Comparison of ENCODE assay signal across 9 cellular contexts in the genomic region with DNA sequence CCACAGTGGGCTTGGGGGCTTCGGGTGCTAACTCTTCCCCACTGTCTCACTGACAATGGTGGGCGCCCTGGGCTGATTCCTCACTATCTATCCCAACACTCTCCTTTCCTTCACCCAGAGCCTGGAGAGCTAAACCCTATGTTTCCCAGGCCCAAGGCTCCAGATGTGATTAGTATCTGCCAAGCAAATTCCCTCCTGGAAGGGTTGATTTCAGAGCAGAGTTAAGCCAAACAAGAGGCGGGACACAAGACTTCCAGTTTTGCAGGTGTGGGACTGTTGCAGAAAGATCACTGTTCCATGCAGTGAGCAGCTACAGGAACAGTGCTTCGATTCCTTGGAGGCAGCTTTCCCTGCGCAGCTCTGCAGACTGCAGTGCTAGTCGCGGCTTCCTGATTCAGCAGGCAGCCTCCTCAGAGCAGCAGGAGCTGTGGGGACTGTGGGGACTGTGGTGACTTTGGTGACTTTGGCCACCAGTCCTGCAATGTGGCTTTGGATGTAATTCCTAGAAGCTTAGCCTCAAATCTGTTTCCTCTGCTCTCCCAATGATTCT.
DNase-seq lines count a peak whose midpoint lies in the region; ATAC-seq and TF ChIP-seq lines count a peak whose summit lies in the region.
"Had no signal": no experiment of that assay in that cellular context is flagged by ENCODE, and none has a peak within 500 bp of the region (broad histone marks: within the 10 kb centered on the region; RNA-seq: fewer than 3 reads in every experiment).

No MANE protein-coding gene starts in this region.

- TF ChIP-seq POLR2A in sigmoid colon (IDR thresholded peaks at IDR 0.05), result no peak

- 34 to 58% methylated on average over 7 of the region's 7 CpGs for WGBS in sigmoid colon, 2 donors

- H3K27ac Mint-ChIP-seq in brain (peak overlapping the region in 3 of 5 experiments; percentile 36 to 85 (median 47)), glutamatergic neuron (ENCODE audit: unreplicated experiment) (no peak overlapping the region)

- H3K4me1 Mint-ChIP-seq in brain, result peaks cover 52% of the 10 kb centered on the region
- peaks cover 38% of the 10 kb centered on the region for H3K4me1 Mint-ChIP-seq in glutamatergic neuron (ENCODE audit: low read depth, unreplicated experiment)

- H3K27ac ChIP-seq in sigmoid colon, result peak overlapping the region; percentile 42 to 81 (median 69)

- no peak for ATAC-seq in GM21717 (IDR thresholded peaks at IDR 0.05; ENCODE audit: unreplicated experiment)

- H3K27me3 ChIP-seq in sigmoid colon, result no peaks in the 10 kb centered on the region

- H3K9me3 ChIP-seq in sigmoid colon, result peaks cover 0 to 4% (median 0%) of the 10 kb centered on the region in 4 donors

- H3K27me3 Mint-ChIP-seq in brain (peaks cover 9% of the 10 kb centered on the region), glutamatergic neuron (ENCODE audit: unreplicated experiment) (peaks cover 5% of the 10 kb centered on the region)

- TF ChIP-seq EP300 in sigmoid colon (IDR thresholded peaks at IDR 0.05), result no peak

- no peak overlapping the region for H3K4me3 ChIP-seq in sigmoid colon

- peaks cover 0 to 46% (median 43%) of the 10 kb centered on the region in 4 donors for H3K4me1 ChIP-seq in sigmoid colon

- DNase-seq in ELF-1 (ENCODE audit: low read depth, low spot score) (peak; percentile 19), kidney tubule cell (ENCODE audit: low spot score) (peak; percentile 67), sigmoid colon (no peak), glutamatergic neuron (no peak), NCI-H2171 treated with DMSO at 0.1 percent for 48 hours (lab: John Stamatoyannopoulos, UW) (no peak), cortex of kidney (lab: John Stamatoyannopoulos, UW) (no peak)
- DNase-seq: effector CD4-positive, alpha-beta T cell had no signal

- H3K9me3 Mint-ChIP-seq in brain (peaks cover under 1 to 16% (median 4%) of the 10 kb centered on the region in 5 experiments), glutamatergic neuron (ENCODE audit: unreplicated experiment) (peaks cover 2% of the 10 kb centered on the region)

- H3K36me3 Mint-ChIP-seq in brain (no peaks in the 10 kb centered on the region), glutamatergic neuron (ENCODE audit: unreplicated experiment) (no peaks in the 10 kb centered on the region)

- no peaks in the 10 kb centered on the region for H3K36me3 ChIP-seq in sigmoid colon

- no peak for TF ChIP-seq CTCF in brain (conservative IDR thresholded peaks at IDR 0.05)
- no peak for TF ChIP-seq CTCF in sigmoid colon (IDR thresholded peaks at IDR 0.05)
- no peak for TF ChIP-seq CTCF in glutamatergic neuron (IDR thresholded peaks at IDR 0.05; ENCODE audit: partially characterized antibody, unreplicated experiment)

- H3K4me3 Mint-ChIP-seq in brain (peak overlapping the region in 1 of 5 experiments; percentile 3), glutamatergic neuron (ENCODE audit: unreplicated experiment) (no peak overlapping the region)

- intact Hi-C loops in sigmoid colon (cut with DNase I), result loop anchor here (2.0 to 10.0 kb wide), 5 partner anchors 84 to 321 kb away; a partner anchor contains a TSS

Comparison
In these comparisons a context has a peak if more than half of its experiments do, and no peak if none do; other contexts are left out.
1. DNase-seq: peak in ELF-1 (single experiment) and kidney tubule cell (single experiment); none in sigmoid colon (single experiment), glutamatergic neuron (single experiment), NCI-H2171 treated with DMSO at 0.1 percent for 48 hours (single experiment) and cortex of kidney (single experiment).